ENCODE assay signal across 23 cellular contexts in the genomic region with DNA sequence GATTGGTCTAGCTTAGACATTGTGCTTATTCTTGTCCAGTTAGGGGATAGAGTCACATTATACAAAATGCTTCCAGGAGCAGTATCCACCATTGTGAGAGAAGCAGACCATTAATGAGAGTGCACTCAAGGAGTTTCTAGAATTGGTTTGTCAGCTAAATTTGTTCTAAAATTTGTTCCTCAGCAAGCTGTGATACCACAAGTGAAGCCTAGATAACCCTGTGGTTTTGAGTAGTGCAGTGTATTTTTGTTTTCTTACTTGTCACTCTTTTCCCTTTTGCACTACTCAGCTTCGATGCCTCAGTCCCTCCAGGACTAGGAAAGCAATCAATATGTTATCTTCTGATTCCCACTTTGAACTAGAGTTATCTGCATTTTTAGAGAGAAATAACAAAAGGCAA.
"Had no signal": no experiment of that assay in that cellular context is flagged by ENCODE, and none has a peak within 500 bp of the region (broad histone marks: within the 10 kb centered on the region; RNA-seq: fewer than 3 reads in every experiment).

No MANE protein-coding gene starts in this region.

- H3K4me3 ChIP-seq: K562, MG63, PC-9, Peyer's patch, SJCRH30 had no signal

- H3K36me3 ChIP-seq: MG63, Peyer's patch, SJCRH30 had no signal

- H2AFZ ChIP-seq: PC-9 had no signal

- DNase-seq: MG63; NCI-H1092 treated with DMSO at 0.1 percent for 48 hours; NCI-H1436; NCI-H187; NCI-H2029; NCI-H2081 treated with DMSO at 0.1 percent for 48 hours; NCI-H2171; NCI-H226; NCI-H446; NCI-H510A; NCI-H524 treated with DMSO at 0.1 percent for 48 hours; NCI-H69; NCI-H774; NK-92 treated with Interleukin-12 subunit alpha and Interleukin-12 subunit beta, amount 100 ng/mL, for 24 hours; PC-9; Peyer's patch; SHP77 treated with DMSO at 0.1 percent for 48 hours; SJCRH30; T-helper 1 cell had no signal

- H3K27ac ChIP-seq: HL-60, PC-9, Peyer's patch, SJCRH30 had no signal

- H3K4me1 ChIP-seq: Peyer's patch, SJCRH30 had no signal

- H3K9me3 ChIP-seq: MG63, Peyer's patch had no signal

- H3K4me2 ChIP-seq: PC-9 had no signal

- ATAC-seq: K562, Right ventricle myocardium inferior, SK-N-SH treated with all-trans-retinoic acid at 6 μM for 48 hours had no signal

- H3K27me3 ChIP-seq: MG63, Peyer's patch, SJCRH30 had no signal
